ENCODE assay signal across 21 cellular contexts in the genomic region with DNA sequence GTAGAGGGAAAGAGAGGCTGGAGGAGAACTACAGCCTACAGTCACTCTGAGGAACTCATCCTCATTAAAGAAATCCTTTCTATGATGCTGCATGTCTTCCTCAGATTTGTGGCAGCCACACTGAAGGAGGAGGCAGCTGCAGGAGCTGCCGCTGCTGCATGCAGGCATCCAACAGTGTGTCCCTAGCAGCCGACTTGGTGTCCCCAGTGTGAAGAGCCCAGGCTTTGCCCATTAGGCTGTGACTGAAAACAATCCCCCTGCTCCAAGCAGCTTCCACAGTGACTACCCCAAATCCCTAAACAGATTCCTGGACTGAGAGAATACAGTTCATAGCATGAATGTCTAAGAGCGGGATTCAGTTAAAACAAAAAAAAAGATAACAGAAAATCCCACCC. TPM values are rescaled to one million over a fixed set of nuclear protein-coding genes. Genes with fewer than 3 reads are reported as not detected.
"Had no signal": no experiment of that assay in that cellular context is flagged by ENCODE, and none has a peak within 500 bp of the region (broad histone marks: within the 10 kb centered on the region; RNA-seq: fewer than 3 reads in every experiment).

No MANE protein-coding gene starts in this region.

- FAIRE-seq: endothelial cell of umbilical vein, islet of Langerhans had no signal

- H3K4me3 Mint-ChIP-seq: activated CD4-positive, alpha-beta T cell treated with anti-CD3 and anti-CD28 coated beads, Interleukin-2, amount 10 ng/mL, durations not matched to agents 7 days and 5 days; activated T-cell treated with anti-CD3 and anti-CD28 coated beads, Interleukin-2, amount 50 U/mL, for 72 hours; naive B cell had no signal

- H3K4me1 ChIP-seq: colonic mucosa had no signal

- DNase-seq: activated CD4-positive, alpha-beta T cell treated with anti-CD3 and anti-CD28 coated beads, Interleukin-2, amount 10 ng/mL, durations not matched to agents 7 days and 5 days; activated CD8-positive, alpha-beta memory T cell treated with anti-CD3 and anti-CD28 coated beads, Interleukin-2, amount 50 U/mL, for 48 hours; activated gamma-delta T cell; activated T-cell treated with anti-CD3 and anti-CD28 coated beads, Interleukin-2, amount 50 U/mL, for 72 hours; central memory CD4-positive, alpha-beta T cell; colonic mucosa; effector CD4-positive, alpha-beta T cell; foreskin melanocyte; heart left ventricle; left colon; naive B cell; occipital lobe; stimulated activated CD4-positive, alpha-beta T cell treated with anti-CD3 and anti-CD28 coated beads, Interleukin-12 subunit alpha, Interleukin-12 subunit beta, amount 100 ng/mL, for 4 hours; stimulated activated CD4-positive, alpha-beta T cell treated with anti-CD3 and anti-CD28 coated beads, Interleukin-2, amount 100 ng/mL, for 24 hours; stomach had no signal

- H3K27ac ChIP-seq: colonic mucosa, heart left ventricle, stomach, thoracic aorta had no signal

- H3K4me3 ChIP-seq: colonic mucosa, heart left ventricle, lung, stomach, thoracic aorta had no signal

- H3K27ac Mint-ChIP-seq: activated CD4-positive, alpha-beta T cell treated with anti-CD3 and anti-CD28 coated beads, Interleukin-2, amount 10 ng/mL, durations not matched to agents 7 days and 5 days; activated naive CD4-positive, alpha-beta T cell treated with anti-CD3 and anti-CD28 coated beads, Interleukin-2, amount 50 U/mL, for 72 hours; activated T-cell treated with anti-CD3 and anti-CD28 coated beads, Interleukin-2, amount 50 U/mL, for 72 hours; naive B cell had no signal

- H3K9me3 ChIP-seq: colonic mucosa, heart left ventricle, thoracic aorta had no signal

- H3K9me3 Mint-ChIP-seq: activated CD4-positive, alpha-beta T cell treated with anti-CD3 and anti-CD28 coated beads, Interleukin-2, amount 10 ng/mL, durations not matched to agents 7 days and 5 days; activated naive CD4-positive, alpha-beta T cell treated with anti-CD3 and anti-CD28 coated beads, Interleukin-2, amount 50 U/mL, for 72 hours; activated T-cell treated with anti-CD3 and anti-CD28 coated beads, Interleukin-2, amount 50 U/mL, for 72 hours; naive B cell had no signal

- H3K36me3 Mint-ChIP-seq: naive B cell had no signal

- ATAC-seq: heart left ventricle, left colon had no signal

- H3K36me3 ChIP-seq: colonic mucosa, heart left ventricle, stomach, thoracic aorta had no signal

RNA-seq across cellular contexts. Expression of a gene that starts 23.1 kb away (rescaled TPM):
- total RNA-seq: mononuclear cell had no signal
